ENCODE assay signal across 9 cellular contexts in the genomic region with DNA sequence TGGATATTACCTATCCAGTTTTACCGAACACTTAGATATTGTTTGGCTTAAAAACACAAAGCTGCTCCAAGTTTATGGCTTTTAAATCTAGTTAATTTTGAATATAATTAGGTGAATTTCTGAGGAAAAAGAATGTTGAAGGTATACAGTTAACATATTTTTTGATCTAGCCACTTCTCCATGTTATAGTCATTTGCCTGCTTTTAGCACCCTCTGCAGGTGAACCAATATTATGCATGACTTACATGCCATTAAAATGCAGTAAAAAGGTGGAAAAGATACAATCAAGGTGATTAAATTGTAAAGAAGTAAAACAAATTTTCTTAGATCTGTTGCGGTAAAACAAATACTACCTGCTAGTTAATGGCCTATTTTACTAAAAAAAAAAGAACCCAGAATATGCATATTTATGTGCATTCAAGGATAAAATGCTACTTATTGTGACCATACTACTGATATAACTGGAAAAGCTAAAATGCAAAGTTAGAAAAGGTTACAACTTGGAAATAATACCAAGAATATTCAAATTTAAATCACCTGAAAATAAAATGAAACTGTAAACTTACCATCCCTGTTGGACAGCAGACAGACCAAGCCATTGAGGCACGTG.
A peak's percentile ranks its signal among the peaks of the same experiment; 100 is the strongest.
DNase-seq lines count a peak whose midpoint lies in the region; ATAC-seq and TF ChIP-seq lines count a peak whose summit lies in the region.
"Had no signal": no experiment of that assay in that cellular context is flagged by ENCODE, and none has a peak within 500 bp of the region (broad histone marks: within the 10 kb centered on the region; RNA-seq: fewer than 3 reads in every experiment).

No MANE protein-coding gene starts in this region.

- no peaks in the 10 kb centered on the region for H3K4me1 ChIP-seq in effector memory CD4-positive, alpha-beta T cell (ENCODE audit: control insufficient read depth, insufficient read depth, low read length, poor library complexity, severe bottlenecking)

- H3K27ac ChIP-seq in effector memory CD4-positive, alpha-beta T cell (ENCODE audit: insufficient read depth, low read length, poor library complexity, severe bottlenecking): no peak overlapping the region

- no peaks in the 10 kb centered on the region for H3K9me3 ChIP-seq in effector memory CD4-positive, alpha-beta T cell (ENCODE audit: control insufficient read depth, low read length)

- POLR2A ChIA-PET in BJ (lab: Charles Lee): no interaction called here

- H3K27ac Mint-ChIP-seq in endothelial cell (ENCODE audit: unreplicated experiment): no peak overlapping the region
- no peak overlapping the region for H3K27ac Mint-ChIP-seq in osteocyte (ENCODE audit: unreplicated experiment)
- H3K27ac Mint-ChIP-seq: IgD-negative memory B cell had no signal

- no peaks in the 10 kb centered on the region for H3K27me3 ChIP-seq in BJ (ENCODE audit: control insufficient read depth, insufficient read depth, low read length)
- no peaks in the 10 kb centered on the region for H3K27me3 ChIP-seq in effector memory CD4-positive, alpha-beta T cell (replicated peaks; ENCODE audit: control insufficient read depth, insufficient read depth, low read length, poor library complexity, severe bottlenecking)

- no peaks in the 10 kb centered on the region for H3K27me3 Mint-ChIP-seq in endothelial cell (ENCODE audit: unreplicated experiment)
- no peaks in the 10 kb centered on the region for H3K27me3 Mint-ChIP-seq in osteocyte (ENCODE audit: unreplicated experiment)
- H3K27me3 Mint-ChIP-seq: IgD-negative memory B cell had no signal

- ATAC-seq in GM21786 (IDR thresholded peaks at IDR 0.05; ENCODE audit: unreplicated experiment) (no peak), GM18861 (IDR thresholded peaks at IDR 0.05; ENCODE audit: unreplicated experiment) (no peak)

- H3K36me3 ChIP-seq in BJ (ENCODE audit: control insufficient read depth, insufficient read depth, low read length): no peaks in the 10 kb centered on the region
- H3K36me3 ChIP-seq in effector memory CD4-positive, alpha-beta T cell (ENCODE audit: control insufficient read depth, insufficient read depth, low read length): peaks cover 22% of the 10 kb centered on the region

- H3K36me3 Mint-ChIP-seq in endothelial cell (ENCODE audit: low read depth, unreplicated experiment) (peaks cover 6% of the 10 kb centered on the region), osteocyte (ENCODE audit: unreplicated experiment) (peaks cover 23% of the 10 kb centered on the region)

- CTCF ChIA-PET in BJ (lab: Yijun Ruan, JAX): interaction anchor here (1.0 kb wide), 1 partner anchor 1033 kb away, joined by 3 read pairs; no protein-coding TSS in a partner anchor

- H3K9me3 Mint-ChIP-seq in endothelial cell (ENCODE audit: unreplicated experiment) (no peaks in the 10 kb centered on the region), osteocyte (ENCODE audit: unreplicated experiment) (peaks cover 12% of the 10 kb centered on the region)
- H3K9me3 Mint-ChIP-seq: IgD-negative memory B cell had no signal

- no peak overlapping the region for H3K4me3 ChIP-seq in BJ (ENCODE audit: low read depth, low read length)
- no peak overlapping the region for H3K4me3 ChIP-seq in effector memory CD4-positive, alpha-beta T cell (ENCODE audit: insufficient read depth, low read depth, low read length, poor library complexity, severe bottlenecking)

- H3K4me1 Mint-ChIP-seq in endothelial cell (ENCODE audit: unreplicated experiment) (no peaks in the 10 kb centered on the region), osteocyte (ENCODE audit: unreplicated experiment) (no peaks in the 10 kb centered on the region)
- H3K4me1 Mint-ChIP-seq: IgD-negative memory B cell had no signal

- TF ChIP-seq CTCF in BJ (IDR thresholded peaks at IDR 0.05; ENCODE audit: insufficient read depth, low read depth, low read length): peak; percentile 50
- no peak for TF ChIP-seq CTCF in GM20000 (IDR thresholded peaks at IDR 0.05; ENCODE audit: extremely low read depth, missing control alignments)
- peak; percentile 32 for TF ChIP-seq CTCF in endothelial cell (IDR thresholded peaks at IDR 0.05; ENCODE audit: unreplicated experiment)
- peak; percentile 56 for TF ChIP-seq CTCF in osteocyte (IDR thresholded peaks at IDR 0.05)

- no peak overlapping the region for H3K4me3 Mint-ChIP-seq in endothelial cell (ENCODE audit: unreplicated experiment)
- H3K4me3 Mint-ChIP-seq in osteocyte (ENCODE audit: unreplicated experiment): no peak overlapping the region
- H3K4me3 Mint-ChIP-seq: IgD-negative memory B cell had no signal

- DNase-seq in BJ (ENCODE audit: low read depth) (no peak), GM20000 (ENCODE audit: low spot score) (peak; percentile 9), NCI-H748 treated with DMSO at 0.1 percent for 48 hours (lab: John Stamatoyannopoulos, UW) (peak; percentile 43), endothelial cell (ENCODE audit: low spot score) (peak; percentile 31), osteocyte (ENCODE audit: extremely low spot score, unreplicated experiment) (no peak)
- no peak for DNase-seq in effector memory CD4-positive, alpha-beta T cell

Comparison
In these comparisons a context has a peak if more than half of its experiments do, and no peak if none do; other contexts are left out.
1. DNase-seq: peak in GM20000 (single experiment), NCI-H748 treated with DMSO at 0.1 percent for 48 hours (single experiment) and endothelial cell (single experiment); none in BJ (single experiment), osteocyte (single experiment) and effector memory CD4-positive, alpha-beta T cell (0 of 3).